In genomic region chr16:85137323-85138072, GRCh38 we compare ENCODE assay signal across 8 cellular contexts. TPM values are rescaled to one million over a fixed set of nuclear protein-coding genes. Genes with fewer than 3 reads are reported as not detected.
DNase-seq lines count a peak whose midpoint lies in the region; ATAC-seq and TF ChIP-seq lines count a peak whose summit lies in the region.

No MANE protein-coding gene starts in this region.

- H3K4me1 Mint-ChIP-seq in progenitor cell of endocrine pancreas (ENCODE audit: low read depth) = peaks cover 3% of the 10 kb centered on the region

- no peaks in the 10 kb centered on the region for H3K36me3 ChIP-seq in adrenal gland (replicated peaks in 1 of 2)

- peaks cover 14% of the 10 kb centered on the region for H3K27me3 Mint-ChIP-seq in progenitor cell of endocrine pancreas

- H3K9me3 ChIP-seq in adrenal gland (replicated peaks in 1 of 3) = peaks cover 0 to 4% (median 0%) of the 10 kb centered on the region in 3 donors

- no peak overlapping the region for H3K4me3 Mint-ChIP-seq in progenitor cell of endocrine pancreas (ENCODE audit: low read depth)

- peak; percentile 93 to 95 for ATAC-seq in left cardiac atrium

- intact Hi-C loops in adrenal gland (cut with DNase I) = no loop called here
- intact Hi-C loops in left cardiac atrium (cut with DNase I) = no loop called here

- H3K27ac ChIP-seq in adrenal gland = peak overlapping the region; percentile 77 to 99 (median 90)

- TF ChIP-seq POLR2A in adrenal gland (IDR thresholded peaks at IDR 0.05) = peak in 1 of 2 donors; percentile 64

- TF ChIP-seq CTCF in adrenal gland (IDR thresholded peaks at IDR 0.05) (no peak), progenitor cell of endocrine pancreas (IDR thresholded peaks at IDR 0.05; ENCODE audit: unreplicated experiment) (no peak)

- H3K36me3 Mint-ChIP-seq in progenitor cell of endocrine pancreas (ENCODE audit: insufficient read depth) = no peaks in the 10 kb centered on the region

- WGBS in adrenal gland, 4 donors = 0 to 4% (median 2%) methylated on average over 8 to 29 of the region's 29 CpGs

- H3K4me1 ChIP-seq in adrenal gland (replicated peaks in 1 of 2) = peaks cover 12 to 26% of the 10 kb centered on the region in 2 donors

- DNase-seq in EH (ENCODE audit: low read depth) (peak; percentile 89), adrenal gland (peak; percentile 95 to 98 (median 97)), left cardiac atrium (peak; percentile 96), renal cortical epithelial cell (ENCODE audit: low read depth) (peak; percentile 62), DMS153 treated with DMSO at 0.1 percent for 48 hours (lab: John Stamatoyannopoulos, UW; ENCODE audit: unreplicated experiment) (no peak), progenitor cell of endocrine pancreas (ENCODE audit: low spot score, unreplicated experiment) (no peak), NK-92 (lab: John Stamatoyannopoulos, UW; ENCODE audit: unreplicated experiment) (no peak), NCI-H524 (lab: John Stamatoyannopoulos, UW) (no peak)

- H3K9me3 Mint-ChIP-seq in progenitor cell of endocrine pancreas (ENCODE audit: low read depth) = no peaks in the 10 kb centered on the region

- H3K4me3 ChIP-seq in adrenal gland = peak overlapping the region in 2 of 4 donors; percentile 26 to 58

- no peak overlapping the region for H3K27ac Mint-ChIP-seq in progenitor cell of endocrine pancreas

- H3K27me3 ChIP-seq in adrenal gland = no peaks in the 10 kb centered on the region

RNA-seq across cellular contexts. Expression of gene CIBAR2, which starts 25.2 kb away (rescaled TPM):
- 1 to 10 TPM in 1 of 8 donors, under 1 TPM in 3, not detected in 4; 0.30 to 1.2 (median 0.47) TPM for total RNA-seq in adrenal gland
- polyA plus RNA-seq in adrenal gland = 1 to 10 TPM in 2 of 3 donors, under 1 TPM in 1; 0.91 to 2.6 (median 1.7) TPM
- total RNA-seq in left cardiac atrium = not detected
- total RNA-seq in renal cortical epithelial cell = not detected in 2 replicates
- total RNA-seq in progenitor cell of endocrine pancreas = 0.43 and 0.80 TPM in 2 replicates

Comparison
In these comparisons a context has a peak if more than half of its experiments do, and no peak if none do; other contexts are left out.
1. DNase-seq: peak in EH (single experiment), adrenal gland (7 of 7), left cardiac atrium (single experiment) and renal cortical epithelial cell (single experiment); none in DMS153 treated with DMSO at 0.1 percent for 48 hours (single experiment), progenitor cell of endocrine pancreas (single experiment), NK-92 (single experiment) and NCI-H524 (0 of 2).